ENCODE assay signal across 8 cellular contexts in genomic region chr3:53709856-53710674, GRCh38.
DNase-seq lines count a peak whose midpoint lies in the region; ATAC-seq, FAIRE-seq and TF ChIP-seq lines count a peak whose summit lies in the region.

No MANE protein-coding gene starts in this region.

- no peaks in the 10 kb centered on the region for H3K36me3 Mint-ChIP-seq in activated naive CD4-positive, alpha-beta T cell treated with anti-CD3 and anti-CD28 coated beads for 36 hours (ENCODE audit: low read depth)

- 12 to 15% methylated on average over 11 of the region's 11 CpGs for WGBS in pancreas, 2 donors
- 16 to 22% methylated on average over 6 to 11 of the region's 11 CpGs for WGBS in upper lobe of left lung, 2 donors

- DNase-seq in AML-193 (lab: John Stamatoyannopoulos, UW): peak; percentile 58 to 70
- DNase-seq in GM19240 (ENCODE audit: insufficient read length, low spot score): peak; percentile 59
- DNase-seq in Karpas-422: peak; percentile 83
- peak; percentile 38 to 55 for DNase-seq in SJSA1 (ENCODE audit: low read depth in 1 of 2, low spot score in 2 of 2)
- DNase-seq in activated naive CD4-positive, alpha-beta T cell treated with anti-CD3 and anti-CD28 coated beads for 36 hours: peak; percentile 79
- peak; percentile 62 for DNase-seq in glomerular visceral epithelial cell (ENCODE audit: extremely low spot score)
- peak; percentile 40 to 88 (median 68) for DNase-seq in pancreas
- peak; percentile 86 to 91 for DNase-seq in upper lobe of left lung

- H3K4me1 Mint-ChIP-seq in activated naive CD4-positive, alpha-beta T cell treated with anti-CD3 and anti-CD28 coated beads for 36 hours (ENCODE audit: low read depth): no peaks in the 10 kb centered on the region

- H3K27me3 ChIP-seq in Karpas-422 (ENCODE audit: low read length) (no peaks in the 10 kb centered on the region), SJSA1 (replicated peaks) (no peaks in the 10 kb centered on the region), pancreas (no peaks in the 10 kb centered on the region), upper lobe of left lung (no peaks in the 10 kb centered on the region)

- H3K9me2 ChIP-seq in Karpas-422 (replicated peaks; ENCODE audit: insufficient read depth, low read length): no peaks in the 10 kb centered on the region

- ATAC-seq in pancreas: peak; percentile 81 to 95 (median 90)
- peak; percentile 84 to 90 for ATAC-seq in upper lobe of left lung (ENCODE audit: low FRiP score in 2 of 2)

- no peaks in the 10 kb centered on the region for H3K9me3 ChIP-seq in Karpas-422 (ENCODE audit: low read length)
- no peaks in the 10 kb centered on the region for H3K9me3 ChIP-seq in SJSA1 (replicated peaks)
- no peaks in the 10 kb centered on the region for H3K9me3 ChIP-seq in pancreas
- H3K9me3 ChIP-seq in upper lobe of left lung: no peaks in the 10 kb centered on the region

- H3K9ac ChIP-seq in Karpas-422 (ENCODE audit: low read length): no peak overlapping the region

- H3K27ac ChIP-seq in Karpas-422 (ENCODE audit: low read length) (no peak overlapping the region), SJSA1 (no peak overlapping the region), pancreas (no peak overlapping the region), upper lobe of left lung (peak overlapping the region in 3 of 4 donors; percentile 49 to 55 (median 50))

- FAIRE-seq in pancreas (lab: Jason Lieb, UNC): no peak

- peak overlapping the region; percentile 53; the same call in 1 of the 2 replicates for H2AFZ ChIP-seq in Karpas-422 (ENCODE audit: low read length)

- no peaks in the 10 kb centered on the region for H3K4me1 ChIP-seq in Karpas-422 (ENCODE audit: low read length)
- H3K4me1 ChIP-seq in SJSA1 (replicated peaks): no peaks in the 10 kb centered on the region
- H3K4me1 ChIP-seq in pancreas: peaks cover 0 to 8% (median 8%) of the 10 kb centered on the region in 3 donors
- peaks cover 26 to 48% (median 37%) of the 10 kb centered on the region in 4 donors for H3K4me1 ChIP-seq in upper lobe of left lung

- H3K36me3 ChIP-seq in Karpas-422 (ENCODE audit: insufficient read depth, low read length): no peaks in the 10 kb centered on the region
- H3K36me3 ChIP-seq in SJSA1: no peaks in the 10 kb centered on the region
- no peaks in the 10 kb centered on the region for H3K36me3 ChIP-seq in pancreas
- no peaks in the 10 kb centered on the region for H3K36me3 ChIP-seq in upper lobe of left lung

- no peak overlapping the region for H3K4me3 Mint-ChIP-seq in activated naive CD4-positive, alpha-beta T cell treated with anti-CD3 and anti-CD28 coated beads for 36 hours

- TF ChIP-seq CTCF in pancreas (IDR thresholded peaks at IDR 0.05) (peak; percentile 42 to 84 (median 74)), upper lobe of left lung (IDR thresholded peaks at IDR 0.05) (peak; percentile 76 to 87 (median 81))

- no peak overlapping the region for H3K27ac Mint-ChIP-seq in activated naive CD4-positive, alpha-beta T cell treated with anti-CD3 and anti-CD28 coated beads for 36 hours

- no peaks in the 10 kb centered on the region for H4K20me1 ChIP-seq in Karpas-422 (ENCODE audit: insufficient read depth, low read depth, low read length)

- no peaks in the 10 kb centered on the region for H3K9me3 Mint-ChIP-seq in activated naive CD4-positive, alpha-beta T cell treated with anti-CD3 and anti-CD28 coated beads for 36 hours

- H3K4me2 ChIP-seq in Karpas-422 (ENCODE audit: low read depth, low read length, poor library complexity, severe bottlenecking): no peak overlapping the region

- peak in 1 of 4 donors; percentile 21 for TF ChIP-seq EP300 in upper lobe of left lung (IDR thresholded peaks at IDR 0.05)

- H3K27me3 Mint-ChIP-seq in activated naive CD4-positive, alpha-beta T cell treated with anti-CD3 and anti-CD28 coated beads for 36 hours (ENCODE audit: low read depth): peaks cover 3% of the 10 kb centered on the region

- CTCF ChIA-PET in activated naive CD4-positive, alpha-beta T cell treated with anti-CD3 and anti-CD28 coated beads for 36 hours (lab: Charles Lee): interaction anchor here (0.5 to 2.9 kb wide), 17 partner anchors 10 to 491 kb away, joined by 3 to 21 read pairs (median 3); partner anchors contain the start of gene ACTR8

- TF ChIP-seq POLR2A in upper lobe of left lung (IDR thresholded peaks at IDR 0.05): no peak

- H3K79me2 ChIP-seq in Karpas-422 (ENCODE audit: low read length): no peaks in the 10 kb centered on the region

- H3K4me3 ChIP-seq in Karpas-422 (ENCODE audit: low read length) (no peak overlapping the region), SJSA1 (no peak overlapping the region), pancreas (no peak overlapping the region), upper lobe of left lung (no peak overlapping the region)

- intact Hi-C loops in activated naive CD4-positive, alpha-beta T cell treated with anti-CD3 and anti-CD28 coated beads for 36 hours (cut with micrococcal nuclease): loop anchor here (1.0 to 10.0 kb wide), 5 partner anchors 175 to 598 kb away; no protein-coding TSS in a partner anchor
- intact Hi-C loops in pancreas (cut with DNase I): loop anchor here in 2 of 3 donors (5.0 to 10.0 kb wide), 3 partner anchors 325 to 405 kb away; no protein-coding TSS in a partner anchor

Comparison
In these comparisons a context has a peak if more than half of its experiments do, and no peak if none do; other contexts are left out.
1. H3K27ac ChIP-seq: peak in upper lobe of left lung (3 of 4); none in Karpas-422 (single experiment), SJSA1 (single experiment) and pancreas (0 of 4).
2. Peak in every context shown above with its lines, with median percentiles within 50 percentile points of each other: DNase-seq.